In genomic region chr10:112389147-112389822, GRCh38 we compare ENCODE assay signal across 1 cellular context.
A peak's percentile ranks its signal among the peaks of the same experiment; 100 is the strongest.
TF ChIP-seq lines count a peak whose summit lies in the region.

No MANE protein-coding gene starts in this region.

TF ChIP-seq in GM12878, 131 proteins besides CTCF, POLR2A, EP300 and RAD21 (continued from another document):
- TF ChIP-seq REST (IDR thresholded peaks at IDR 0.05; ENCODE audit: low read depth, low read length) (no peak), EGR1 (IDR thresholded peaks at IDR 0.05; ENCODE audit: borderline replicate concordance in 1 of 2, low read depth in 2 of 2, low read length in 2 of 2) (0 out of 3 replicates have a peak, but pooled peaks of 1 of the 2 experiments have one; percentile 21), PAX5 (IDR thresholded peaks at IDR 0.05; ENCODE audit: borderline replicate concordance, low read depth, low read length) (peak; percentile 79; the same call in 1 of the 2 replicates), ZBTB33 (IDR thresholded peaks at IDR 0.05) (no peak), CEBPB (IDR thresholded peaks at IDR 0.05; ENCODE audit: borderline replicate concordance in 1 of 2, low read depth in 2 of 2, low read length in 2 of 2) (no peak), FOXM1 (IDR thresholded peaks at IDR 0.05; ENCODE audit: low read depth, low read length) (peak; percentile 53; the same call in 1 of the 2 replicates), ATF2 (IDR thresholded peaks at IDR 0.05; ENCODE audit: low read length) (0 out of 2 replicates have a peak, but pooled peaks have one; percentile 33), IKZF2 (IDR thresholded peaks at IDR 0.05) (peak; percentile 92 to 93), IKZF1 (conservative IDR thresholded peaks at IDR 0.05) (peak; percentile 91), CREM (IDR thresholded peaks at IDR 0.05; ENCODE audit: low read depth) (peak; percentile 42; the same call in 1 of the 2 replicates), RELA (IDR thresholded peaks at IDR 0.05; ENCODE audit: borderline replicate concordance, partially characterized antibody) (no peak), NR2F1 (conservative IDR thresholded peaks at IDR 0.05) (peak; percentile 67), BCL11A (IDR thresholded peaks at IDR 0.05; ENCODE audit: low read depth, low read length) (peak; percentile 32; the same call in 1 of the 2 replicates), ATF3 (IDR thresholded peaks at IDR 0.05; ENCODE audit: borderline replicate concordance, extremely low read depth, low read depth, low read length) (no peak), RUNX3 (IDR thresholded peaks at IDR 0.05; ENCODE audit: low read length) (peak; percentile 35), JUNB (IDR thresholded peaks at IDR 0.05) (peak; percentile 44; the same call in 1 of the 2 replicates), NFIC (IDR thresholded peaks at IDR 0.05; ENCODE audit: low read depth, low read length) (peak; percentile 39; the same call in 1 of the 2 replicates), SPI1 (IDR thresholded peaks at IDR 0.05; ENCODE audit: borderline replicate concordance, insufficient read depth, low read depth, low read length) (peak; percentile 33; the same call in 1 of the 2 replicates), DPF2 (IDR thresholded peaks at IDR 0.05) (peak; percentile 28; the same call in 1 of the 2 replicates), BCLAF1 (IDR thresholded peaks at IDR 0.05) (no peak), ZSCAN29 (IDR thresholded peaks at IDR 0.05) (no peak), RCOR1 (conservative IDR thresholded peaks at IDR 0.05; ENCODE audit: low read depth, low read length) (no peak), NKRF (conservative IDR thresholded peaks at IDR 0.05) (no peak), GATAD2B (conservative IDR thresholded peaks at IDR 0.05; ENCODE audit: low read depth) (no peak), CBX3 (IDR thresholded peaks at IDR 0.05; ENCODE audit: borderline replicate concordance, low read depth) (no peak), SUZ12 (IDR thresholded peaks at IDR 0.05; ENCODE audit: unreplicated experiment) (no peak), PKNOX1 (IDR thresholded peaks at IDR 0.05) (peak; percentile 64), RELB (IDR thresholded peaks at IDR 0.05; ENCODE audit: low read depth) (peak; percentile 22; the same call in 1 of the 2 replicates), EED (IDR thresholded peaks at IDR 0.05; ENCODE audit: low read depth) (peak; percentile 86; the same call in 1 of the 2 replicates), MTA2 (IDR thresholded peaks at IDR 0.05; ENCODE audit: low read depth) (peak; percentile 54; the same call in 1 of the 2 replicates), CREB1 (IDR thresholded peaks at IDR 0.05; ENCODE audit: low read depth) (peak; percentile 46; the same call in 1 of the 2 replicates)
